In genomic region chr18:35045808-35046207, GRCh38 we compare ENCODE assay signal across 12 cellular contexts. TPM values are rescaled to one million over a fixed set of nuclear protein-coding genes. Genes with fewer than 3 reads are reported as not detected.
DNase-seq lines count a peak whose midpoint lies in the region; ATAC-seq and TF ChIP-seq lines count a peak whose summit lies in the region.
"Had no signal": no experiment of that assay in that cellular context is flagged by ENCODE, and none has a peak within 500 bp of the region (broad histone marks: within the 10 kb centered on the region; RNA-seq: fewer than 3 reads in every experiment).

No MANE protein-coding gene starts in this region.

- intact Hi-C loops in CD4-positive, alpha-beta memory T cell (cut with micrococcal nuclease), result no loop called here
- intact Hi-C loops in naive thymus-derived CD4-positive, alpha-beta T cell (cut with micrococcal nuclease), result loop anchor here in 1 of 2 donors (1.0 to 10.0 kb wide), 4 partner anchors 13 to 1779 kb away; partner anchors contain the start of genes KIAA1328 and TPGS2
- intact Hi-C loops in ovary (cut with DNase I), result no loop called here

- H3K4me3 Mint-ChIP-seq in CD4-positive, alpha-beta memory T cell, result peak overlapping the region in 4 of 8 donors; percentile 39 to 76 (median 68)
- H3K4me3 Mint-ChIP-seq in GM23338 (no peak overlapping the region), progenitor cell of endocrine pancreas (ENCODE audit: low read depth) (no peak overlapping the region), WTC11 (no peak overlapping the region)
- H3K4me3 Mint-ChIP-seq in activated naive CD8-positive, alpha-beta T cell treated with anti-CD3 and anti-CD28 coated beads for 36 hours, result peak overlapping the region; percentile 92
- peak overlapping the region; percentile 45 to 98 (median 88) for H3K4me3 Mint-ChIP-seq in naive thymus-derived CD4-positive, alpha-beta T cell

- WGBS in ovary, 3 donors, result 7 to 17% (median 14%) methylated on average over 2 of the region's 2 CpGs

- no peak for TF ChIP-seq EP300 in ovary (IDR thresholded peaks at IDR 0.05)

- POLR2A ChIA-PET in CD4-positive, alpha-beta memory T cell (lab: Charles Lee; ENCODE audit: partially characterized antibody), result interaction anchor here (1.1 to 2.5 kb wide), 3 partner anchors 16 to 452 kb away, joined by 3 to 15 read pairs (median 3); partner anchors contain the start of gene INO80C
- POLR2A ChIA-PET in naive thymus-derived CD4-positive, alpha-beta T cell (lab: Charles Lee), result interaction anchor here (0.6 to 2.4 kb wide), 7 partner anchors 14 to 299 kb away, joined by 3 to 7 read pairs (median 4); no protein-coding TSS in a partner anchor
- POLR2A ChIA-PET in WTC11 (lab: Charles Lee), result no interaction called here

- H4K20me1 ChIP-seq in GM23338 (replicated peaks; ENCODE audit: insufficient read depth), result peaks cover 3% of the 10 kb centered on the region; the same call in 1 of the 2 replicates

- peaks cover 71% of the 10 kb centered on the region for H3K4me1 ChIP-seq in CD4-positive, alpha-beta memory T cell (ENCODE audit: insufficient read depth, low read length)
- H3K4me1 ChIP-seq in GM23338 (ENCODE audit: insufficient read depth) (peaks cover 38% of the 10 kb centered on the region), ovary (ENCODE audit: insufficient read depth) (peaks cover 8% of the 10 kb centered on the region)
- peaks cover 33 to 64% of the 10 kb centered on the region in 2 donors for H3K4me1 ChIP-seq in naive thymus-derived CD4-positive, alpha-beta T cell (ENCODE audit: control insufficient read depth in 2 of 2, insufficient read depth in 2 of 2, low read length in 2 of 2)

- CTCF ChIA-PET in CD4-positive, alpha-beta memory T cell (lab: Charles Lee; ENCODE audit: partially characterized antibody), result interaction anchor here (1.0 to 6.4 kb wide), 3 partner anchors 17 to 98 kb away, joined by 3 to 48 read pairs (median 7); no protein-coding TSS in a partner anchor
- CTCF ChIA-PET in naive thymus-derived CD4-positive, alpha-beta T cell (lab: Charles Lee), result interaction anchor here (0.6 to 4.5 kb wide), 2 partner anchors 18 to 50 kb away, joined by 3 to 41 read pairs; no protein-coding TSS in a partner anchor
- CTCF ChIA-PET in WTC11 (lab: Charles Lee), result interaction anchor here (0.6 to 2.4 kb wide), 4 partner anchors 15 to 309 kb away, joined by 3 to 7 read pairs (median 4); no protein-coding TSS in a partner anchor

- TF ChIP-seq CTCF in GM23338 (conservative IDR thresholded peaks at IDR 0.05; ENCODE audit: low read depth in 2 of 2) (no peak), progenitor cell of endocrine pancreas (IDR thresholded peaks at IDR 0.05; ENCODE audit: unreplicated experiment) (no peak), ovary (IDR thresholded peaks at IDR 0.05) (no peak), WTC11 (IDR thresholded peaks at IDR 0.05) (no peak)

- H3K4me1 Mint-ChIP-seq in CD4-positive, alpha-beta memory T cell, result peaks cover 61 to 93% (median 76%) of the 10 kb centered on the region in 4 donors
- H3K4me1 Mint-ChIP-seq in GM23338 (peaks cover 62% of the 10 kb centered on the region), progenitor cell of endocrine pancreas (ENCODE audit: low read depth) (peaks cover 51% of the 10 kb centered on the region), WTC11 (peaks cover 60% of the 10 kb centered on the region)
- peaks cover 70% of the 10 kb centered on the region for H3K4me1 Mint-ChIP-seq in activated naive CD8-positive, alpha-beta T cell treated with anti-CD3 and anti-CD28 coated beads for 36 hours
- H3K4me1 Mint-ChIP-seq in naive thymus-derived CD4-positive, alpha-beta T cell, result peaks cover 54 to 86% (median 81%) of the 10 kb centered on the region in 7 donors

- H3K9me3 ChIP-seq in CD4-positive, alpha-beta memory T cell (ENCODE audit: control insufficient read depth in 1 of 2, low read length in 2 of 2), result no peaks in the 10 kb centered on the region
- no peaks in the 10 kb centered on the region for H3K9me3 ChIP-seq in naive thymus-derived CD4-positive, alpha-beta T cell (ENCODE audit: control insufficient read depth in 2 of 3, low read length in 3 of 3)
- H3K9me3 ChIP-seq in ovary, result no peaks in the 10 kb centered on the region
- H3K9me3 ChIP-seq: esophagus squamous epithelium, mucosa of descending colon, tibial artery had no signal

- no peak for TF ChIP-seq POLR2A in ovary (IDR thresholded peaks at IDR 0.05)

- H3K27ac Mint-ChIP-seq in CD4-positive, alpha-beta memory T cell, result peak overlapping the region in 6 of 7 donors; percentile 13 to 98 (median 74)
- H3K27ac Mint-ChIP-seq in GM23338 (no peak overlapping the region), progenitor cell of endocrine pancreas (no peak overlapping the region), WTC11 (no peak overlapping the region)
- peak overlapping the region; percentile 98 for H3K27ac Mint-ChIP-seq in activated naive CD8-positive, alpha-beta T cell treated with anti-CD3 and anti-CD28 coated beads for 36 hours
- peak overlapping the region; percentile 82 to 100 (median 97) for H3K27ac Mint-ChIP-seq in naive thymus-derived CD4-positive, alpha-beta T cell

- H3K36me3 Mint-ChIP-seq in CD4-positive, alpha-beta memory T cell, result peaks cover 4 to 22% of the 10 kb centered on the region in 2 donors
- H3K36me3 Mint-ChIP-seq in GM23338 (ENCODE audit: low read depth) (peaks cover 4% of the 10 kb centered on the region; the same call in 1 of the 3 replicates), progenitor cell of endocrine pancreas (ENCODE audit: insufficient read depth) (peaks cover 3% of the 10 kb centered on the region), WTC11 (no peaks in the 10 kb centered on the region)
- peaks cover 14% of the 10 kb centered on the region for H3K36me3 Mint-ChIP-seq in activated naive CD8-positive, alpha-beta T cell treated with anti-CD3 and anti-CD28 coated beads for 36 hours
- peaks cover 0 to 11% (median 5%) of the 10 kb centered on the region in 5 donors for H3K36me3 Mint-ChIP-seq in naive thymus-derived CD4-positive, alpha-beta T cell

- no peaks in the 10 kb centered on the region for H3K36me3 ChIP-seq in CD4-positive, alpha-beta memory T cell (ENCODE audit: insufficient read depth, low read length)
- no peaks in the 10 kb centered on the region for H3K36me3 ChIP-seq in GM23338 (ENCODE audit: insufficient read depth)
- H3K36me3 ChIP-seq in naive thymus-derived CD4-positive, alpha-beta T cell (ENCODE audit: control insufficient read depth in 2 of 3, insufficient read depth in 3 of 3, low read length in 3 of 3), result peaks cover 0 to 5% (median 0%) of the 10 kb centered on the region in 3 experiments
- no peaks in the 10 kb centered on the region for H3K36me3 ChIP-seq in ovary
- H3K36me3 ChIP-seq: esophagus squamous epithelium, tibial artery had no signal

- DNase-seq in CD4-positive, alpha-beta memory T cell, result no peak
- DNase-seq in GM23338 (ENCODE audit: low spot score) (no peak), progenitor cell of endocrine pancreas (ENCODE audit: low spot score, unreplicated experiment) (no peak), ovary (no peak), WTC11 (ENCODE audit: low spot score) (no peak)
- no peak for DNase-seq in activated naive CD8-positive, alpha-beta T cell treated with anti-CD3 and anti-CD28 coated beads for 36 hours
- DNase-seq in naive thymus-derived CD4-positive, alpha-beta T cell, result no peak
- DNase-seq: central memory CD4-positive, alpha-beta T cell; esophagus squamous epithelium; mucosa of descending colon; tibial artery had no signal

- no peak for ATAC-seq in GM23338
- ATAC-seq in naive thymus-derived CD4-positive, alpha-beta T cell, result no peak
- no peak for ATAC-seq in HG02588 (IDR thresholded peaks at IDR 0.05; ENCODE audit: unreplicated experiment)
- ATAC-seq in WTC11, result no peak
- ATAC-seq: mucosa of descending colon had no signal

- H3K27ac ChIP-seq in CD4-positive, alpha-beta memory T cell (ENCODE audit: low read depth, low read length), result no peak overlapping the region
- no peak overlapping the region for H3K27ac ChIP-seq in GM23338 (ENCODE audit: low read depth)
- peak overlapping the region; percentile 95 for H3K27ac ChIP-seq in naive thymus-derived CD4-positive, alpha-beta T cell (ENCODE audit: low read depth, low read length)
- peak overlapping the region in 1 of 2 donors; percentile 26 for H3K27ac ChIP-seq in ovary

- H3K27me3 Mint-ChIP-seq in CD4-positive, alpha-beta memory T cell, result peaks cover 0 to 2% of the 10 kb centered on the region in 2 donors
- H3K27me3 Mint-ChIP-seq in GM23338 (ENCODE audit: insufficient read depth, low read depth, poor library complexity) (peaks cover 4% of the 10 kb centered on the region), progenitor cell of endocrine pancreas (no peaks in the 10 kb centered on the region), WTC11 (ENCODE audit: low read depth) (no peaks in the 10 kb centered on the region; the same call in 1 of the 2 replicates)
- no peaks in the 10 kb centered on the region for H3K27me3 Mint-ChIP-seq in activated naive CD8-positive, alpha-beta T cell treated with anti-CD3 and anti-CD28 coated beads for 36 hours
- H3K27me3 Mint-ChIP-seq in naive thymus-derived CD4-positive, alpha-beta T cell, result no peaks in the 10 kb centered on the region

- H2AFZ ChIP-seq in GM23338, result no peak overlapping the region

- no peak overlapping the region for H3K4me3 ChIP-seq in CD4-positive, alpha-beta memory T cell (ENCODE audit: low read length in 2 of 2)
- H3K4me3 ChIP-seq in GM23338 (no peak overlapping the region), ovary (no peak overlapping the region)
- no peak overlapping the region for H3K4me3 ChIP-seq in naive thymus-derived CD4-positive, alpha-beta T cell (ENCODE audit: low read length)
- H3K4me3 ChIP-seq: esophagus squamous epithelium, mucosa of descending colon, tibial artery had no signal

- peak overlapping the region; percentile 20; the same call in 1 of the 2 replicates for H3K4me2 ChIP-seq in GM23338

- peaks cover 86% of the 10 kb centered on the region for H3K79me2 ChIP-seq in GM23338 (replicated peaks; ENCODE audit: insufficient read depth)

- no peaks in the 10 kb centered on the region for H3F3A ChIP-seq in GM23338 (replicated peaks; ENCODE audit: low read depth)

- H3K27me3 ChIP-seq in CD4-positive, alpha-beta memory T cell (ENCODE audit: insufficient read depth, low read length), result no peaks in the 10 kb centered on the region
- H3K27me3 ChIP-seq in GM23338 (ENCODE audit: insufficient read depth), result no peaks in the 10 kb centered on the region
- H3K27me3 ChIP-seq in naive thymus-derived CD4-positive, alpha-beta T cell (ENCODE audit: control insufficient read depth in 2 of 2, insufficient read depth in 2 of 2, low read length in 2 of 2), result no peaks in the 10 kb centered on the region
- H3K27me3 ChIP-seq in ovary, result no peaks in the 10 kb centered on the region
- H3K27me3 ChIP-seq: esophagus squamous epithelium, tibial artery had no signal

- no peaks in the 10 kb centered on the region for H3K9me2 ChIP-seq in GM23338 (ENCODE audit: insufficient read depth)

- peaks cover 0 to 4% (median 0%) of the 10 kb centered on the region in 8 donors for H3K9me3 Mint-ChIP-seq in CD4-positive, alpha-beta memory T cell
- H3K9me3 Mint-ChIP-seq in GM23338 (no peaks in the 10 kb centered on the region; the same call in 2 of the 3 replicates), progenitor cell of endocrine pancreas (ENCODE audit: low read depth) (peaks cover 4% of the 10 kb centered on the region), WTC11 (peaks cover 3% of the 10 kb centered on the region; the same call in 1 of the 2 replicates)
- H3K9me3 Mint-ChIP-seq in activated naive CD8-positive, alpha-beta T cell treated with anti-CD3 and anti-CD28 coated beads for 36 hours, result peaks cover 4% of the 10 kb centered on the region
- peaks cover 0 to 7% (median 0%) of the 10 kb centered on the region in 11 donors for H3K9me3 Mint-ChIP-seq in naive thymus-derived CD4-positive, alpha-beta T cell

RNA-seq across cellular contexts. Expression of gene MAPRE2, which starts 4.6 kb away (rescaled TPM):
- 10 to 100 TPM; 48.8 to 54.1 TPM for total RNA-seq in CD4-positive, alpha-beta memory T cell
- polyA plus RNA-seq in CD4-positive, alpha-beta memory T cell, result 100 to 1,000 TPM in 1 of 2 donors, 10 to 100 TPM in 1; 66.5 to 100 TPM
- total RNA-seq in GM23338 (2014; rRNA removed; shearing (Covaris generic)), result 33.9 and 40.4 TPM in 2 replicates
- polyA plus RNA-seq in GM23338 (2016; fragmentation: Nextera tagmentation; extraction: Ambion mirVana) (17.8 and 19.0 TPM in 2 replicates), ovary (10 to 100 TPM; 16.2 to 59.9 TPM)
- total RNA-seq in activated naive CD8-positive, alpha-beta T cell treated with anti-CD3 and anti-CD28 coated beads for 36 hours, result 10 to 100 TPM; 70.1 to 74.0 TPM
- 10 to 100 TPM; 44.7 to 84.4 (median 63.5) TPM for total RNA-seq in naive thymus-derived CD4-positive, alpha-beta T cell
- 10 to 100 TPM; 82.6 to 84.3 TPM for polyA plus RNA-seq in naive thymus-derived CD4-positive, alpha-beta T cell
- total RNA-seq in progenitor cell of endocrine pancreas (47.9 and 51.8 TPM in 2 replicates), ovary (10 to 100 TPM; 19.6 to 31.9 (median 27.8) TPM), WTC11 (2021) (20.4 to 21.2 TPM (median 20.8 TPM) in 3 replicates)

Comparison
In these comparisons a context has a peak if more than half of its experiments do, and no peak if none do; other contexts are left out.
1. H3K27ac Mint-ChIP-seq: peak in CD4-positive, alpha-beta memory T cell (6 of 7), activated naive CD8-positive, alpha-beta T cell treated with anti-CD3 and anti-CD28 coated beads for 36 hours (single experiment) and naive thymus-derived CD4-positive, alpha-beta T cell (9 of 9); none in GM23338 (single experiment), progenitor cell of endocrine pancreas (single experiment) and WTC11 (single experiment).
2. H3K4me3 Mint-ChIP-seq: peak in activated naive CD8-positive, alpha-beta T cell treated with anti-CD3 and anti-CD28 coated beads for 36 hours (single experiment) and naive thymus-derived CD4-positive, alpha-beta T cell (10 of 10); none in GM23338 (single experiment), progenitor cell of endocrine pancreas (single experiment) and WTC11 (single experiment).